ENCODE assay signal across 1 cellular context in genomic region chr15:36898522-36899126, GRCh38.
TF ChIP-seq lines count a peak whose summit lies in the region.

No MANE protein-coding gene starts in this region.

TF ChIP-seq in SK-N-SH treated with all-trans-retinoic acid at 6 μM for 48 hours, 23 proteins besides CTCF, POLR2A, EP300 and RAD21 (continued from another document):
- TF ChIP-seq POU6F1 (CRISPR knock-in tag; IDR thresholded peaks at IDR 0.05; ENCODE audit: borderline replicate concordance, low read depth) (no peak), ZC3H10 (CRISPR knock-in tag; IDR thresholded peaks at IDR 0.05) (no peak), ZNF8 (CRISPR knock-in tag; IDR thresholded peaks at IDR 0.05) (no peak)
- TF ChIP-seq, protein P1, sequence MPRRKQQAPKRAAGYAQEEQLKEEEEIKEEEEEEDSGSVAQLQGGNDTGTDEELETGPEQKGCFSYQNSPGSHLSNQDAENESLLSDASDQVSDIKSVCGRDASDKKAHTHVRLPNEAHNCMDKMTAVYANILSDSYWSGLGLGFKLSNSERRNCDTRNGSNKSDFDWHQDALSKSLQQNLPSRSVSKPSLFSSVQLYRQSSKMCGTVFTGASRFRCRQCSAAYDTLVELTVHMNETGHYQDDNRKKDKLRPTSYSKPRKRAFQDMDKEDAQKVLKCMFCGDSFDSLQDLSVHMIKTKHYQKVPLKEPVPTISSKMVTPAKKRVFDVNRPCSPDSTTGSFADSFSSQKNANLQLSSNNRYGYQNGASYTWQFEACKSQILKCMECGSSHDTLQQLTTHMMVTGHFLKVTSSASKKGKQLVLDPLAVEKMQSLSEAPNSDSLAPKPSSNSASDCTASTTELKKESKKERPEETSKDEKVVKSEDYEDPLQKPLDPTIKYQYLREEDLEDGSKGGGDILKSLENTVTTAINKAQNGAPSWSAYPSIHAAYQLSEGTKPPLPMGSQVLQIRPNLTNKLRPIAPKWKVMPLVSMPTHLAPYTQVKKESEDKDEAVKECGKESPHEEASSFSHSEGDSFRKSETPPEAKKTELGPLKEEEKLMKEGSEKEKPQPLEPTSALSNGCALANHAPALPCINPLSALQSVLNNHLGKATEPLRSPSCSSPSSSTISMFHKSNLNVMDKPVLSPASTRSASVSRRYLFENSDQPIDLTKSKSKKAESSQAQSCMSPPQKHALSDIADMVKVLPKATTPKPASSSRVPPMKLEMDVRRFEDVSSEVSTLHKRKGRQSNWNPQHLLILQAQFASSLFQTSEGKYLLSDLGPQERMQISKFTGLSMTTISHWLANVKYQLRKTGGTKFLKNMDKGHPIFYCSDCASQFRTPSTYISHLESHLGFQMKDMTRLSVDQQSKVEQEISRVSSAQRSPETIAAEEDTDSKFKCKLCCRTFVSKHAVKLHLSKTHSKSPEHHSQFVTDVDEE (CRISPR knock-in tag; IDR thresholded peaks at IDR 0.05) = no peak
